7 cellular contexts compared by ENCODE assay signal in genomic region chr3:49165771-49166751, GRCh38. TPM values are rescaled to one million over a fixed set of nuclear protein-coding genes. Genes with fewer than 3 reads are reported as not detected.
A peak's percentile ranks its signal among the peaks of the same experiment; 100 is the strongest.
DNase-seq lines count a peak whose midpoint lies in the region; ATAC-seq, FAIRE-seq and TF ChIP-seq lines count a peak whose summit lies in the region.

CCDC71 (minus strand) TSS chr3:49166331; CDS start chr3:49164208, 2,123 bp downstream.

- H3K4me1 ChIP-seq in endothelial cell of umbilical vein (ENCODE audit: control insufficient read depth, extremely low read depth, insufficient read depth, low read length) = peaks cover 15% of the 10 kb centered on the region

- peak; percentile 96 for DNase-seq in GM13976 (ENCODE audit: low spot score)
- DNase-seq in NOMO-1 treated with dmso at 0.1 percent for 144 hours (lab: John Stamatoyannopoulos, UW; ENCODE audit: unreplicated experiment) = peak; percentile 56
- peak; percentile 11 for DNase-seq in activated CD8-positive, alpha-beta memory T cell treated with anti-CD3 and anti-CD28 coated beads, Interleukin-2, amount 50 U/mL, for 1 hour (ENCODE audit: extremely low read depth)
- peak; percentile 65 for DNase-seq in endothelial cell of umbilical vein (ENCODE audit: low read depth, low spot score)
- peak; percentile 53 for DNase-seq in middle frontal gyrus (ENCODE audit: extremely low spot score, low spot score)
- DNase-seq in stimulated activated CD8-positive, alpha-beta memory T cell treated with anti-CD3 and anti-CD28 coated beads, Interleukin-2, amount 100 ng/mL, for 1 hour (ENCODE audit: low read depth in 2 of 2) = peak; percentile 47 to 59

- in situ Hi-C loops in GM13976 (cut with MboI; ENCODE audit: low sequenced_read_pairs, unreplicated experiment) = loop anchor here (25.0 kb wide), 1 partner anchor 271 kb away; the partner anchor contains the start of gene NICN1

- H3K4me3 ChIP-seq in endothelial cell of umbilical vein (replicated peaks in 1 of 3; ENCODE audit: insufficient read depth in 1 of 3, low read depth in 1 of 3, low read length in 3 of 3) = peak within 1 kb of the TSS; percentile 71 to 85 (median 81)

- H3K9me1 ChIP-seq in endothelial cell of umbilical vein (replicated peaks; ENCODE audit: control insufficient read depth, extremely low read depth, insufficient read depth, low read length) = no peaks in the 10 kb centered on the region

- no peaks in the 10 kb centered on the region for H4K20me1 ChIP-seq in endothelial cell of umbilical vein (replicated peaks; ENCODE audit: control insufficient read depth, extremely low read depth, insufficient read depth, low read length)

- peak within 1 kb of the TSS; percentile 94 for H3K4me2 ChIP-seq in endothelial cell of umbilical vein (ENCODE audit: insufficient read depth, low read length)

- peak within 1 kb of the TSS; percentile 97 for H2AFZ ChIP-seq in endothelial cell of umbilical vein (ENCODE audit: low read depth, low read length)

- H3K36me3 ChIP-seq in endothelial cell of umbilical vein (ENCODE audit: control insufficient read depth in 2 of 2, extremely low read depth in 1 of 2, insufficient read depth in 2 of 2, low read length in 2 of 2) = peaks cover 2 to 16% of the 10 kb centered on the region in 2 experiments

- FAIRE-seq in endothelial cell of umbilical vein (lab: Jason Lieb, UNC) = peak; percentile 95

- ATAC-seq in HG03108 (IDR thresholded peaks at IDR 0.05; ENCODE audit: unreplicated experiment) = peak; percentile 61

- no peaks in the 10 kb centered on the region for H3K9me3 ChIP-seq in endothelial cell of umbilical vein (replicated peaks; ENCODE audit: control insufficient read depth, insufficient read depth, low read length)

- peak; percentile 68 for TF ChIP-seq POLR2A in endothelial cell of umbilical vein (IDR thresholded peaks at IDR 0.05; ENCODE audit: low read depth, low read length)

- CTCF ChIA-PET in endothelial cell of umbilical vein (lab: Charles Lee) = interaction anchor here (2.5 kb wide), 1 partner anchor 283 kb away, joined by 7 read pairs; no protein-coding TSS in a partner anchor

- POLR2A ChIA-PET in endothelial cell of umbilical vein (lab: Charles Lee) = no interaction called here

- dilution Hi-C loops in endothelial cell of umbilical vein (cut with MboI; ENCODE audit: extremely low pct_ligation_motif_present, low sequenced_read_pairs) = no loop called here

- H3K27ac ChIP-seq in endothelial cell of umbilical vein (ENCODE audit: insufficient read depth, low read depth, low read length) = peak within 1 kb of the TSS; percentile 61

- peaks cover 22% of the 10 kb centered on the region for H3K79me2 ChIP-seq in endothelial cell of umbilical vein (ENCODE audit: control insufficient read depth, insufficient read depth, low read length)

- no TSS peak for BruUV-seq in endothelial cell of umbilical vein (replicated peaks; lab: Mats Ljungman, UMichigan)

- no peaks in the 10 kb centered on the region for H3K27me3 ChIP-seq in endothelial cell of umbilical vein (ENCODE audit: control insufficient read depth in 2 of 2, insufficient read depth in 2 of 2, low read length in 2 of 2)

- TF ChIP-seq CTCF in GM13976 (IDR thresholded peaks at IDR 0.05; ENCODE audit: borderline replicate concordance, control extremely low read depth, extremely low read depth, insufficient read depth, missing control alignments) (no peak), endothelial cell of umbilical vein (IDR thresholded peaks at IDR 0.05; ENCODE audit: extremely low read depth in 1 of 2, insufficient read depth in 1 of 2, low read depth in 1 of 2, low read length in 2 of 2) (no peak)

- peak within 1 kb of the TSS; percentile 84 for H3K9ac ChIP-seq in endothelial cell of umbilical vein (replicated peaks; ENCODE audit: extremely low read depth, insufficient read depth, low read length)

- intact Hi-C loops in endothelial cell of umbilical vein (cut with micrococcal nuclease) = no loop called here

TF ChIP-seq in endothelial cell of umbilical vein, 7 proteins besides CTCF, POLR2A, EP300 and RAD21:
- peak; percentile 96 for TF ChIP-seq POLR2AphosphoS5 (IDR thresholded peaks at IDR 0.05; ENCODE audit: insufficient read depth, low read depth, low read length)
- TF ChIP-seq MAX (IDR thresholded peaks at IDR 0.05; ENCODE audit: insufficient read depth, insufficient read length) = peak; percentile 50
- no peak for TF ChIP-seq JUN (IDR thresholded peaks at IDR 0.05; ENCODE audit: borderline replicate concordance, insufficient read depth, insufficient read length, low read depth)
TF ChIP-seq in endothelial cell of umbilical vein: peak in this region for 2.

RNA-seq across cellular contexts. Expression of gene CCDC71, which starts in this region (rescaled TPM):
- total RNA-seq in endothelial cell of umbilical vein = 20.3 and 23.5 TPM in 2 replicates
- 41.6 and 48.7 TPM in 2 replicates for polyA plus RNA-seq in endothelial cell of umbilical vein
- 28.4 and 32.7 TPM in 2 replicates for polyA plus RNA-seq in endothelial cell of umbilical vein (2011; cell fraction: cytosol; rRNA removed)
- 17.0 and 18.3 TPM in 2 replicates for polyA plus RNA-seq in endothelial cell of umbilical vein (2011; cell fraction: nucleus; rRNA removed)
- 14.6 and 16.1 TPM in 2 replicates for polyA plus RNA-seq in endothelial cell of umbilical vein (2012)
- 36.0 and 41.9 TPM in 2 replicates for polyA minus RNA-seq in endothelial cell of umbilical vein
- 18.5 TPM for polyA minus RNA-seq in endothelial cell of umbilical vein (2011; cell fraction: cytosol; rRNA and poly(A)+ RNA removed)
- 25.8 and 29.7 TPM in 2 replicates for polyA minus RNA-seq in endothelial cell of umbilical vein (2011; cell fraction: nucleus; rRNA and poly(A)+ RNA removed)

Comparison
In these comparisons a context has a peak if more than half of its experiments do, and no peak if none do; other contexts are left out.
1. Peak in every context shown above with its lines: DNase-seq, ATAC-seq, H3K4me3 ChIP-seq and H3K27ac ChIP-seq.
2. DNase-seq: peak in every context shown above with its lines; median percentile 96 in GM13976; 65 in endothelial cell of umbilical vein; 56 in NOMO-1 treated with dmso at 0.1 percent for 144 hours; 53 in middle frontal gyrus; 53 in stimulated activated CD8-positive, alpha-beta memory T cell treated with anti-CD3 and anti-CD28 coated beads, Interleukin-2, amount 100 ng/mL, for 1 hour; 11 in activated CD8-positive, alpha-beta memory T cell treated with anti-CD3 and anti-CD28 coated beads, Interleukin-2, amount 50 U/mL, for 1 hour.